8 cellular contexts compared by ENCODE assay signal in the genomic region with DNA sequence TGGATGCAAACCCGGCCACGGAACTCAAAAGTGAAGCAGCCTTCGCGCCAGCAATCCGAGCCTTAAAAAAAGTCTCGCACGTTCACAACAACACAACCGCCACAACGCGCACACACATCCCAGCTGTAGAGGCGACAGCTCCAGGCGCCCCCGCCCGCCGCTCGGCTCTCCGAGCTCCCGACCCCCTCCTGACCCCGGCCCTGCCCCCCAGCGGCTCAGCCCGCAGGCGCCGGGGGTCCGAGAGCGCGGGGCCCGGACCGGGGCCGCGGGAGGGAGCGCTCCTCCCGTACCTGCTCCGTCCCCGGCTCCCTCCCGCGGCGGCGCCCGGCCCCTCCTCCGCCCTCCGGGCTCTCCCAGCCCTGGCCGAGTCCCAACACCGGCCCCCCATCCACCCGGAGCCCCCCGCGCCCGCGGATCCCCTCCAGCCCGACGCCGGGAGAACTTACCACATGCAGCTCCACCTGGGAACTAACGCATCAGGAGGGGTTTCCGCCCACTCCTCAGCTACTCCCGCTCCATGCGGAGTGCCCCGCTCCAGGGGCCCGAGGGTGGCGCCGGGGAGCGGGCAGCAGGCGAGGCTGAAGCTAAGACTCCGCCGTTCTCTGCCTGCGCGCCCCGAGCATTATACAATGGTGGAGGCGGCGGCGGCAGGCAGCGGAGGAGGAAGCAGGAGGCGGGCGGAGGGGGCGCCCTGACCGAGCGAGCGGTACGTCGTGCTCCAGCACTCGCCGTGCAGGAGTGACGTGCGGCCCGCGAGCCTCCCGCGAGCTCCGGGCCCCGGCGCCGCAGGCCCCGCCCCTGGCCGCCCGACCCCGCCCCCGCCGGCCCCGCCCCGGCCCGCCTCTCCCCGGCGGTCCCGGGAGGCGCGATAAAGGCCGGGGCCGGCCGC. TPM values are rescaled to one million over a fixed set of nuclear protein-coding genes. Genes with fewer than 3 reads are reported as not detected.
A peak's percentile ranks its signal among the peaks of the same experiment; 100 is the strongest.
DNase-seq lines count a peak whose midpoint lies in the region; ATAC-seq and TF ChIP-seq lines count a peak whose summit lies in the region.

A gene with protein sequence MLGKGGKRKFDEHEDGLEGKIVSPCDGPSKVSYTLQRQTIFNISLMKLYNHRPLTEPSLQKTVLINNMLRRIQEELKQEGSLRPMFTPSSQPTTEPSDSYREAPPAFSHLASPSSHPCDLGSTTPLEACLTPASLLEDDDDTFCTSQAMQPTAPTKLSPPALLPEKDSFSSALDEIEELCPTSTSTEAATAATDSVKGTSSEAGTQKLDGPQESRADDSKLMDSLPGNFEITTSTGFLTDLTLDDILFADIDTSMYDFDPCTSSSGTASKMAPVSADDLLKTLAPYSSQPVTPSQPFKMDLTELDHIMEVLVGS (minus strand): TSS at position 740 of the 889 bp plus-strand sequence. CDS start 17,042 bp downstream, outside the sequence.

- intact Hi-C loops in cardiac septum (cut with DNase I) (loop anchor here (1.0 to 5.0 kb wide), 4 partner anchors 8 to 131 kb away; a partner anchor contains a TSS), posterior vena cava (cut with DNase I) (loop anchor here (2.0 to 5.0 kb wide), 3 partner anchors 66 to 99 kb away; no protein-coding TSS in a partner anchor)

- ATAC-seq in HG02610 (IDR thresholded peaks at IDR 0.05; ENCODE audit: unreplicated experiment), result peak; percentile 69

- DNase-seq in GM10266 (ENCODE audit: extremely low spot score) (peak; percentile 98), NCI-H128 (lab: John Stamatoyannopoulos, UW; ENCODE audit: unreplicated experiment) (peak; percentile 46), SW 1271 (lab: John Stamatoyannopoulos, UW) (peak; percentile 52 to 86), cardiac septum (ENCODE audit: low spot score) (peak; percentile 94), posterior vena cava (ENCODE audit: low spot score) (peak; percentile 97), ureter (ENCODE audit: low spot score) (peak; percentile 90)
- DNase-seq in activated naive CD8-positive, alpha-beta T cell treated with anti-CD3 and anti-CD28 coated beads, Interleukin-2, amount 50 U/mL, for 16 hours (ENCODE audit: low read depth, low spot score), result peak; percentile 55

- peak; percentile 29 for TF ChIP-seq CTCF in GM10266 (IDR thresholded peaks at IDR 0.05; ENCODE audit: control insufficient read depth, insufficient read depth, low read depth, missing control alignments)

RNA-seq across cellular contexts. Expression of the gene that starts here (rescaled TPM):
- total RNA-seq in cardiac septum (22.8 TPM), posterior vena cava (10 to 100 TPM; 17.3 to 21.8 TPM), ureter (23.1 TPM)

Comparison
In these comparisons a context has a peak if more than half of its experiments do, and no peak if none do; other contexts are left out.
1. Peak in every context shown above with its lines: DNase-seq and ATAC-seq.
2. DNase-seq: peak in every context shown above with its lines; median percentile 98 in GM10266; 97 in posterior vena cava; 94 in cardiac septum; 90 in ureter; 69 in SW 1271; 55 in activated naive CD8-positive, alpha-beta T cell treated with anti-CD3 and anti-CD28 coated beads, Interleukin-2, amount 50 U/mL, for 16 hours; 46 in NCI-H128.